Comparison of ENCODE assay signal across 11 cellular contexts in the genomic region with DNA sequence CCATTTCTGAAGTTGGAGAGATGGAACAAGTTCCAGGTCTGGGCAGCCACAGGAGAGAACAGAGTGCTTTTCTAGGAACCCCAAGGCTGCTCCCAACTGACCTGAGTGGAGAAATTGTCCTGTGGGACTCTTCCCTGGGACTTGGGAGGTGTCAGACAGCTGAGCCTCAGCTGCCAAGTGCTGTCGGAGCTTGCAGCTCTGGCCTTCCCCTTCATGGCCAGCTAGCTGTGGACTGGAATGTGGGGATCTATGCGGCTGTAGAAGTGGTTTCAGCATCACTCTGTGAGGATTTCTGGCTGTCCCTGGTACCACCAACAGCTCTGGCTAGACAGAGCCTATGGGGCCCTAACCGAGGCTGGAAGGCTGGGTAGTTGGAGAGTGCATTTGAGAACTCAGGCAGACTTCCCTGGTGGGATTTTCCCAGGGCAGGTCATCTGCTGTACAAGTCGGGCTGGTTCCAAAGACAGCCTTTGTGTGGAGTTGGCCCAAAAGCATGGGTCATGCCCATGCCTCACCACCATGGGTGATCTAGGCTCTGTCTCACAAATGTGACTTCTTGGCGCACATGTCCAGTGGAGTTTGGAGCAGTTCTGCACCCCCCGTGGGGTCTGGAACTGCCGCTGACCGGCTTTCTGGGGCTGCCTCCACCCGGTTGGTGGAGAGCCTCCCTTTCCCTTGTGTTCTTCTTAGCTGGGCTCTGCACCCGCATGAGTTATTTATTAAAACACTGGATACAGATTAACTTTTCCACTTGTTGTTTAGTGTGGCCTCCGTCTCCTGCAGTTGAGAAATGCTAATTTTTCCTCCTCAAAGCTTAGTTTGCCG.
"Had no signal": no experiment of that assay in that cellular context is flagged by ENCODE, and none has a peak within 500 bp of the region (broad histone marks: within the 10 kb centered on the region; RNA-seq: fewer than 3 reads in every experiment).

No MANE protein-coding gene starts in this region.

- H3K4me3 Mint-ChIP-seq: activated CD4-positive, alpha-beta T cell treated with anti-CD3 and anti-CD28 coated beads, Interleukin-2, amount 10 ng/mL, durations not matched to agents 24 days and 14 days; activated naive CD4-positive, alpha-beta T cell treated with anti-CD3 and anti-CD28 coated beads, Interleukin-2, amount 10 ng/mL, durations not matched to agents 7 days and 5 days; T-helper 17 cell; WTC11 had no signal

- H3K27me3 ChIP-seq: heart left ventricle, tibial artery had no signal

- H3K27ac ChIP-seq: heart left ventricle, left ventricle myocardium inferior had no signal

- H3K27ac Mint-ChIP-seq: activated CD4-positive, alpha-beta T cell treated with anti-CD3 and anti-CD28 coated beads, Interleukin-2, amount 10 ng/mL, durations not matched to agents 24 days and 14 days; activated naive CD4-positive, alpha-beta T cell treated with anti-CD3 and anti-CD28 coated beads, Interleukin-2, amount 10 ng/mL, durations not matched to agents 7 days and 5 days; T-helper 17 cell; WTC11 had no signal

- H3K4me1 Mint-ChIP-seq: WTC11 had no signal

- FAIRE-seq: endometrium had no signal

- H3K9me3 Mint-ChIP-seq: activated CD4-positive, alpha-beta T cell treated with anti-CD3 and anti-CD28 coated beads, Interleukin-2, amount 10 ng/mL, durations not matched to agents 24 days and 14 days; activated naive CD4-positive, alpha-beta T cell treated with anti-CD3 and anti-CD28 coated beads, Interleukin-2, amount 10 ng/mL, durations not matched to agents 7 days and 5 days; WTC11 had no signal

- H3K4me1 ChIP-seq: left ventricle myocardium inferior had no signal

- H3K27me3 Mint-ChIP-seq: activated CD4-positive, alpha-beta T cell treated with anti-CD3 and anti-CD28 coated beads, Interleukin-2, amount 10 ng/mL, durations not matched to agents 24 days and 14 days; activated naive CD4-positive, alpha-beta T cell treated with anti-CD3 and anti-CD28 coated beads, Interleukin-2, amount 10 ng/mL, durations not matched to agents 7 days and 5 days; T-helper 17 cell had no signal

- H3K9me3 ChIP-seq: heart left ventricle, left ventricle myocardium inferior, tibial artery had no signal

- DNase-seq: activated CD4-positive, alpha-beta T cell treated with anti-CD3 and anti-CD28 coated beads, Interleukin-2, amount 10 ng/mL, durations not matched to agents 24 days and 14 days; activated naive CD4-positive, alpha-beta T cell treated with anti-CD3 and anti-CD28 coated beads, Interleukin-2, amount 10 ng/mL, durations not matched to agents 7 days and 5 days; cerebellar nuclear complex; foreskin melanocyte; heart left ventricle; left ventricle myocardium inferior; T-helper 17 cell had no signal

- H3K4me3 ChIP-seq: heart left ventricle, left ventricle myocardium inferior, tibial artery had no signal

- ATAC-seq: heart left ventricle, SK-N-SH treated with all-trans-retinoic acid at 6 μM for 48 hours, T-helper 17 cell, WTC11 had no signal
